ENCODE assay signal across 17 cellular contexts in the genomic region with DNA sequence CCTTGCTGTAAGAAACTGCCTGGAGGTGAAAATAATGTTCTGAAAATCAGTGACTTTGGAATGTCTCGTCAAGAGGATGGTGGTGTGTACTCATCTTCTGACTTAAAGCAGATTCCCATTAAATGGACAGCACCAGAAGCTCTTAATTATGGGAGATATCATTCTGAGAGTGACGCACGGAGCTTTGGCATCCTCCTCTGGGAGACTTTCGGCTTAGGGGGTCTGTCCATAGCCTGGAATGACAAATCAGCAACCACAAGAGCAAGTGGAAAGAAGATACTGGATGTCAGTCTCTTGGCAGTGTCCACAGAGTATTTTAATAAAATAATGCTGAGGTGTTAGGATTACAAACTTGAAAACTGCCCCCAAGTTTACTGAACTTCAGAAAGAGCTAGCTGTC.
DNase-seq lines count a peak whose midpoint lies in the region; ATAC-seq and TF ChIP-seq lines count a peak whose summit lies in the region.
"Had no signal": no experiment of that assay in that cellular context is flagged by ENCODE, and none has a peak within 500 bp of the region (broad histone marks: within the 10 kb centered on the region; RNA-seq: fewer than 3 reads in every experiment).

No MANE protein-coding gene starts in this region.

- intact Hi-C loops in left cardiac atrium (cut with DNase I) = no loop called here

- ATAC-seq in left cardiac atrium = no peak
- ATAC-seq: A549; CD8-positive, alpha-beta T cell had no signal

- no peak overlapping the region for H3K4me3 ChIP-seq in AG10803 (ENCODE audit: low read length)
- no peak overlapping the region for H3K4me3 ChIP-seq in fibroblast of mammary gland (ENCODE audit: control insufficient read depth, low read depth, low read length)
- H3K4me3 ChIP-seq: A549; BLaER1 treated with 17β-estradiol and CSF1 and Interleukin-3, amounts not matched to agents 10 nM and 100 nM had no signal

- no peak for TF ChIP-seq CTCF in AG10803 (conservative IDR thresholded peaks at IDR 0.05; ENCODE audit: low read length)
- no peak for TF ChIP-seq CTCF in fibroblast of mammary gland (conservative IDR thresholded peaks at IDR 0.05; ENCODE audit: control insufficient read depth, insufficient read depth, low read depth, low read length)

- DNase-seq in AG08395 (ENCODE audit: low spot score) (peak; percentile 2), AG10803 (ENCODE audit: low read depth) (peak; percentile 47), GM04503 (ENCODE audit: low read depth) (peak; percentile 11), fibroblast of mammary gland (ENCODE audit: low read depth) (peak; percentile 21), AG20443 (ENCODE audit: low spot score) (no peak), HK-2 (ENCODE audit: unreplicated experiment) (no peak), left cardiac atrium (no peak)
- DNase-seq: AML-193; Caco-2; Calu3; CD4-positive, alpha-beta T cell; CD8-positive, alpha-beta T cell; DMS79 treated with DMSO at 0.1 percent for 48 hours; EL; GDM1 had no signal

Comparison
In these comparisons a context has a peak if more than half of its experiments do, and no peak if none do; other contexts are left out.
1. DNase-seq: peak in AG08395 (single experiment), AG10803 (single experiment), GM04503 (single experiment) and fibroblast of mammary gland (single experiment); none in AG20443 (single experiment), HK-2 (single experiment) and left cardiac atrium (single experiment).